24 cellular contexts compared by ENCODE assay signal in genomic region chr2:64383016-64383588, GRCh38.
DNase-seq lines count a peak whose midpoint lies in the region; ATAC-seq and TF ChIP-seq lines count a peak whose summit lies in the region.
"Had no signal": no experiment of that assay in that cellular context is flagged by ENCODE, and none has a peak within 500 bp of the region (broad histone marks: within the 10 kb centered on the region; RNA-seq: fewer than 3 reads in every experiment).

No MANE protein-coding gene starts in this region.

- no peaks in the 10 kb centered on the region for H3K36me3 ChIP-seq in BLaER1 treated with 17β-estradiol and CSF1 and Interleukin-3, amounts not matched to agents 10 nM and 100 nM
- no peaks in the 10 kb centered on the region for H3K36me3 ChIP-seq in neutrophil
- H3K36me3 ChIP-seq: suprapubic skin had no signal

- no peak overlapping the region for H3K27ac ChIP-seq in BLaER1 treated with 17β-estradiol and CSF1 and Interleukin-3, amounts not matched to agents 10 nM and 100 nM
- H3K27ac ChIP-seq in neutrophil, result peak overlapping the region; percentile 79
- H3K27ac ChIP-seq: suprapubic skin, VCaP had no signal

- DNase-seq in MV-4-11 (lab: John Stamatoyannopoulos, UW) (peak; percentile 33), AG08396 (ENCODE audit: low spot score) (no peak), GM10266 (ENCODE audit: extremely low spot score) (no peak), SIG-M5 treated with dmso at 0.1 percent for 504 hours (lab: John Stamatoyannopoulos, UW; ENCODE audit: unreplicated experiment) (no peak)
- DNase-seq: activated CD4-positive, alpha-beta T cell treated with anti-CD3 and anti-CD28 coated beads for 48 hours; activated naive CD4-positive, alpha-beta T cell; activated T-cell treated with anti-CD3 and anti-CD28 coated beads, Interleukin-2, amount 50 U/mL, for 72 hours; CD4-positive, alpha-beta memory T cell; EL; GOT3; NCI-H1105 treated with DMSO at 0.1 percent for 48 hours; NCI-H1930; NCI-H69; RPMI8226; stimulated activated CD4-positive, alpha-beta T cell treated with anti-CD3 and anti-CD28 coated beads, Interleukin-15, amount 100 ng/mL, for 24 hours; stimulated activated naive B cell treated with anti-CD40 and anti-IgM and Interleukin-4, amounts not matched to agents 10 μg/mL and 1 μg/mL and 100 μg/mL, for 72 hours; T-helper 2 cell had no signal

- peak overlapping the region; percentile 22 to 67 (median 55); a peak in 20 of 22 replicates for H3K4me2 ChIP-seq in BLaER1 treated with 17β-estradiol and CSF1 and Interleukin-3, amounts not matched to agents 10 nM and 100 nM

- no peak overlapping the region for H3K4me3 ChIP-seq in BLaER1 treated with 17β-estradiol and CSF1 and Interleukin-3, amounts not matched to agents 10 nM and 100 nM
- no peak overlapping the region for H3K4me3 ChIP-seq in neutrophil (ENCODE audit: low read depth in 1 of 2, low read length in 1 of 2)
- H3K4me3 ChIP-seq: suprapubic skin had no signal

- no peaks in the 10 kb centered on the region for H3K36me3 Mint-ChIP-seq in dendritic cell treated with granulocyte-macrophage colony-stimulating factor and Interleukin-4, amounts not matched to agents 40 ng/mL and 50 ng/mL, for 4 days (ENCODE audit: low read depth)
- H3K36me3 Mint-ChIP-seq: CD4-positive, alpha-beta memory T cell; stimulated activated naive B cell treated with anti-CD40 and anti-IgM and Interleukin-4, amounts not matched to agents 10 μg/mL and 1 μg/mL and 100 μg/mL, for 72 hours had no signal

- H3K9ac ChIP-seq in BLaER1 treated with 17β-estradiol and CSF1 and Interleukin-3, amounts not matched to agents 10 nM and 100 nM, result no peak overlapping the region

- H3K27me3 ChIP-seq in BLaER1 treated with 17β-estradiol and CSF1 and Interleukin-3, amounts not matched to agents 10 nM and 100 nM, result no peaks in the 10 kb centered on the region
- H3K27me3 ChIP-seq in neutrophil, result no peaks in the 10 kb centered on the region
- H3K27me3 ChIP-seq: suprapubic skin had no signal

- no peak overlapping the region for H3K4me3 Mint-ChIP-seq in dendritic cell treated with granulocyte-macrophage colony-stimulating factor and Interleukin-4, amounts not matched to agents 40 ng/mL and 50 ng/mL, for 4 days
- H3K4me3 Mint-ChIP-seq: activated T-cell treated with anti-CD3 and anti-CD28 coated beads, Interleukin-2, amount 50 U/mL, for 72 hours; CD4-positive, alpha-beta memory T cell; stimulated activated naive B cell treated with anti-CD40 and anti-IgM and Interleukin-4, amounts not matched to agents 10 μg/mL and 1 μg/mL and 100 μg/mL, for 72 hours had no signal

- peaks cover 11 to 21% (median 15%) of the 10 kb centered on the region in 10 experiments; a peak in 18 of 20 replicates for H3K4me1 ChIP-seq in BLaER1 treated with 17β-estradiol and CSF1 and Interleukin-3, amounts not matched to agents 10 nM and 100 nM
- peaks cover 28 to 39% of the 10 kb centered on the region in 2 experiments for H3K4me1 ChIP-seq in neutrophil (ENCODE audit: control insufficient read depth in 1 of 2, insufficient read depth in 1 of 2, low read depth in 1 of 2, low read length in 1 of 2)
- H3K4me1 ChIP-seq: suprapubic skin had no signal

- TF ChIP-seq CTCF in neutrophil (IDR thresholded peaks at IDR 0.05) (no peak), GM10266 (IDR thresholded peaks at IDR 0.05; ENCODE audit: control insufficient read depth, insufficient read depth, low read depth, missing control alignments) (no peak)

- intact Hi-C loops in dendritic cell treated with granulocyte-macrophage colony-stimulating factor and Interleukin-4, amounts not matched to agents 40 ng/mL and 50 ng/mL, for 4 days (cut with micrococcal nuclease), result no loop called here

- H3K9me3 Mint-ChIP-seq in dendritic cell treated with granulocyte-macrophage colony-stimulating factor and Interleukin-4, amounts not matched to agents 40 ng/mL and 50 ng/mL, for 4 days, result no peaks in the 10 kb centered on the region
- H3K9me3 Mint-ChIP-seq: activated T-cell treated with anti-CD3 and anti-CD28 coated beads, Interleukin-2, amount 50 U/mL, for 72 hours; stimulated activated naive B cell treated with anti-CD40 and anti-IgM and Interleukin-4, amounts not matched to agents 10 μg/mL and 1 μg/mL and 100 μg/mL, for 72 hours had no signal

- no peak for ATAC-seq in HG02870 (IDR thresholded peaks at IDR 0.05; ENCODE audit: unreplicated experiment)
- ATAC-seq: activated T-cell treated with anti-CD3 and anti-CD28 coated beads, Interleukin-2, amount 50 U/mL, for 72 hours; stimulated activated naive B cell treated with anti-CD40 and anti-IgM and Interleukin-4, amounts not matched to agents 10 μg/mL and 1 μg/mL and 100 μg/mL, for 72 hours had no signal

- peaks cover 13% of the 10 kb centered on the region for H3K4me1 Mint-ChIP-seq in dendritic cell treated with granulocyte-macrophage colony-stimulating factor and Interleukin-4, amounts not matched to agents 40 ng/mL and 50 ng/mL, for 4 days (ENCODE audit: low read depth)
- H3K4me1 Mint-ChIP-seq: CD4-positive, alpha-beta memory T cell; stimulated activated naive B cell treated with anti-CD40 and anti-IgM and Interleukin-4, amounts not matched to agents 10 μg/mL and 1 μg/mL and 100 μg/mL, for 72 hours had no signal

- H3K27me3 Mint-ChIP-seq in dendritic cell treated with granulocyte-macrophage colony-stimulating factor and Interleukin-4, amounts not matched to agents 40 ng/mL and 50 ng/mL, for 4 days, result no peaks in the 10 kb centered on the region
- H3K27me3 Mint-ChIP-seq: progenitor cell of endocrine pancreas had no signal

- no peaks in the 10 kb centered on the region for H4K20me1 ChIP-seq in BLaER1 treated with 17β-estradiol and CSF1 and Interleukin-3, amounts not matched to agents 10 nM and 100 nM

- H3K27ac Mint-ChIP-seq in dendritic cell treated with granulocyte-macrophage colony-stimulating factor and Interleukin-4, amounts not matched to agents 40 ng/mL and 50 ng/mL, for 4 days, result peak overlapping the region; percentile 39
- H3K27ac Mint-ChIP-seq: activated T-cell treated with anti-CD3 and anti-CD28 coated beads, Interleukin-2, amount 50 U/mL, for 72 hours; progenitor cell of endocrine pancreas; stimulated activated naive B cell treated with anti-CD40 and anti-IgM and Interleukin-4, amounts not matched to agents 10 μg/mL and 1 μg/mL and 100 μg/mL, for 72 hours had no signal

- no peaks in the 10 kb centered on the region for H3K9me3 ChIP-seq in BLaER1 treated with 17β-estradiol and CSF1 and Interleukin-3, amounts not matched to agents 10 nM and 100 nM (replicated peaks in 1 of 11)
- no peaks in the 10 kb centered on the region for H3K9me3 ChIP-seq in neutrophil
- H3K9me3 ChIP-seq: suprapubic skin had no signal
